8 cellular contexts compared by ENCODE assay signal in genomic region chr9:129995409-129996160, GRCh38. TPM values are rescaled to one million over a fixed set of nuclear protein-coding genes. Genes with fewer than 3 reads are reported as not detected.
A peak's percentile ranks its signal among the peaks of the same experiment; 100 is the strongest.
DNase-seq lines count a peak whose midpoint lies in the region; ATAC-seq and TF ChIP-seq lines count a peak whose summit lies in the region.

No MANE protein-coding gene starts in this region.

- ATAC-seq in HG03196 (IDR thresholded peaks at IDR 0.05; ENCODE audit: unreplicated experiment), result no peak
- ATAC-seq in GM18867 (IDR thresholded peaks at IDR 0.05; ENCODE audit: unreplicated experiment), result no peak

- no peaks in the 10 kb centered on the region for H3K9me3 ChIP-seq in mucosa of rectum (ENCODE audit: control insufficient read depth in 2 of 2, low read length in 2 of 2)

- BruUV-seq in MCF 10A (replicated peaks; lab: Mats Ljungman, UMichigan), result no TSS peak

- intact Hi-C loops in MCF 10A (cut with micrococcal nuclease), result no loop called here

- no peak overlapping the region for H3K9ac ChIP-seq in mucosa of rectum (ENCODE audit: low read depth in 1 of 2, low read length in 2 of 2)

- H3K4me1 ChIP-seq in mucosa of rectum (ENCODE audit: control insufficient read depth in 2 of 2, insufficient read depth in 2 of 2, low read length in 2 of 2), result peaks cover 10 to 13% of the 10 kb centered on the region in 2 donors

- peaks cover 19% of the 10 kb centered on the region for H3K4me1 Mint-ChIP-seq in MCF 10A (ENCODE audit: insufficient read depth, unreplicated experiment)

- CTCF ChIA-PET in MCF 10A (lab: Yijun Ruan, JAX), result interaction anchor here (0.8 to 0.9 kb wide), 2 partner anchors 13 to 39 kb away, joined by 3 to 4 read pairs; no protein-coding TSS in a partner anchor

- POLR2A ChIA-PET in MCF 10A (lab: Yijun Ruan, JAX), result interaction anchor here (0.6 to 1.5 kb wide), 7 partner anchors 12 to 341 kb away, joined by 3 to 5 read pairs (median 3); partner anchors contain the start of genes FNBP1 and GPR107

- H3K36me3 Mint-ChIP-seq in MCF 10A (ENCODE audit: insufficient read depth, unreplicated experiment), result peaks cover 8% of the 10 kb centered on the region

- H3K27me3 ChIP-seq in mucosa of rectum (ENCODE audit: control insufficient read depth in 2 of 2, insufficient read depth in 2 of 2, low read length in 2 of 2), result no peaks in the 10 kb centered on the region

- no peaks in the 10 kb centered on the region for H3K9me3 Mint-ChIP-seq in MCF 10A (ENCODE audit: unreplicated experiment)

- DNase-seq in AG08396 (ENCODE audit: low spot score) (peak; percentile 27), M059J (ENCODE audit: low read depth) (peak; percentile 34), MCF 10A (ENCODE audit: unreplicated experiment) (peak; percentile 78), NCI-H2171 (lab: John Stamatoyannopoulos, UW) (no peak), dedifferentiated amniotic fluid mesenchymal stem cell (ENCODE audit: extremely low spot score) (no peak)

- H3K4me3 Mint-ChIP-seq in MCF 10A (ENCODE audit: unreplicated experiment), result no peak overlapping the region

- peaks cover 4% of the 10 kb centered on the region in 2 donors for H3K36me3 ChIP-seq in mucosa of rectum (ENCODE audit: control insufficient read depth in 2 of 2, insufficient read depth in 2 of 2, low read length in 2 of 2)

- no peak overlapping the region for H3K4me3 ChIP-seq in mucosa of rectum (ENCODE audit: low read length in 2 of 2)

- H3K27ac Mint-ChIP-seq in MCF 10A (ENCODE audit: low read depth, unreplicated experiment), result peak overlapping the region; percentile 36

- TF ChIP-seq CTCF in MCF 10A (IDR thresholded peaks at IDR 0.05; ENCODE audit: unreplicated experiment), result no peak

- H3K27ac ChIP-seq in mucosa of rectum (ENCODE audit: low read depth in 2 of 2, low read length in 2 of 2), result peak overlapping the region; percentile 52 to 61

- no peaks in the 10 kb centered on the region for H3K27me3 Mint-ChIP-seq in MCF 10A (ENCODE audit: insufficient read depth, unreplicated experiment)

RNA-seq across cellular contexts. Expression of gene FNBP1, which starts 47.4 kb away (rescaled TPM):
- total RNA-seq in M059J (2014; rRNA removed; shearing (Covaris generic)), result 7.2 and 24.2 TPM in 2 replicates
- total RNA-seq in MCF 10A (2022), result 24.4 and 26.6 TPM in 2 replicates

RNA-seq across cellular contexts. Expression of gene GPR107, which starts 58.1 kb away (rescaled TPM):
- 32.2 and 33.7 TPM in 2 replicates for total RNA-seq in M059J (2014; rRNA removed; shearing (Covaris generic))
- 32.9 and 41.8 TPM in 2 replicates for total RNA-seq in MCF 10A (2022)

Comparison
In these comparisons a context has a peak if more than half of its experiments do, and no peak if none do; other contexts are left out.
1. DNase-seq: peak in AG08396 (single experiment), M059J (single experiment) and MCF 10A (single experiment); none in NCI-H2171 (single experiment) and dedifferentiated amniotic fluid mesenchymal stem cell (single experiment).